8 cellular contexts compared by ENCODE assay signal in genomic region chr15:98799461-98799971, GRCh38.
DNase-seq lines count a peak whose midpoint lies in the region; ATAC-seq, FAIRE-seq and TF ChIP-seq lines count a peak whose summit lies in the region.

No MANE protein-coding gene starts in this region.

- no peaks in the 10 kb centered on the region for H3K27me3 ChIP-seq in HepG2 (ENCODE audit: control insufficient read depth in 1 of 2, insufficient read depth in 2 of 2, low read length in 2 of 2)

- H3K9me3 ChIP-seq in A549 (no peaks in the 10 kb centered on the region), HepG2 (ENCODE audit: low read length) (no peaks in the 10 kb centered on the region)

- H3K79me2 ChIP-seq in HepG2 (ENCODE audit: insufficient read depth, low read length): peaks cover 77% of the 10 kb centered on the region

- H4K20me1 ChIP-seq in HepG2 (ENCODE audit: insufficient read depth, low read length): peaks cover 76% of the 10 kb centered on the region

- 3% methylated on average over 9 of the region's 9 CpGs for WGBS in A549 (ENCODE audit: missing lambda C conversion rate)
- 9% methylated on average over 9 of the region's 9 CpGs for WGBS in HepG2 (ENCODE audit: low lambda C conversion rate)

- intact Hi-C loops in HepG2 (cut with micrococcal nuclease; ENCODE audit: unreplicated experiment): loop anchor here (2.0 kb wide), 1 partner anchor 15 kb away; no protein-coding TSS in a partner anchor

- POLR2A ChIA-PET in A549 (lab: Yijun Ruan, JAX): interaction anchor here (0.5 to 1.6 kb wide), 3 partner anchors 9 to 215 kb away, joined by 3 to 4 read pairs (median 3); no protein-coding TSS in a partner anchor
- POLR2A ChIA-PET in HepG2 (lab: Yijun Ruan, JAX): interaction anchor here (0.9 to 1.3 kb wide), 2 partner anchors 10 to 51 kb away, joined by 3 read pairs; no protein-coding TSS in a partner anchor

- H3K4me2 ChIP-seq in A549 (peak overlapping the region; percentile 89), HepG2 (ENCODE audit: low read depth, low read length) (peak overlapping the region; percentile 72)

- in situ Hi-C loops in astrocyte of the spinal cord (cut with HindIII; ENCODE audit: low sequenced_read_pairs) (no loop called here), HepG2 (cut with HindIII; ENCODE audit: extremely low pct_ligation_motif_present, low pct_unique_long_range_greater_than_20kb) (no loop called here)

- H3K9ac ChIP-seq in HepG2 (ENCODE audit: insufficient read depth, low read depth, low read length): no peak overlapping the region

- ATAC-seq in A549 (peak; percentile 37 to 59; a peak in 5 of 6 replicates), HepG2 (peak; percentile 79), GM21529 (IDR thresholded peaks at IDR 0.05; ENCODE audit: unreplicated experiment) (no peak), HG03439 (IDR thresholded peaks at IDR 0.05; ENCODE audit: unreplicated experiment) (no peak)

- DNase-seq in A549 (ENCODE audit: low read depth in 1 of 2, low spot score in 1 of 2): peak; percentile 57 to 61
- DNase-seq in MV-4-11 (lab: John Stamatoyannopoulos, UW): peak; percentile 72
- DNase-seq in astrocyte of the spinal cord (ENCODE audit: low read depth, low spot score): peak; percentile 32
- peak; percentile 52 for DNase-seq in HepG2 (ENCODE audit: low spot score)
- DNase-seq in hepatic stellate cell (ENCODE audit: low spot score): no peak
- no peak for DNase-seq in GM12891 (ENCODE audit: insufficient read length, low spot score)

- H3K4me3 ChIP-seq in A549 (peak overlapping the region; percentile 17), astrocyte of the spinal cord (ENCODE audit: low read depth, low read length) (no peak overlapping the region), HepG2 (replicated peaks in 1 of 3; ENCODE audit: insufficient read depth in 1 of 3, low read depth in 2 of 3, low read length in 3 of 3) (peak overlapping the region in 2 of 3 experiments; percentile 16 to 52; a peak in 3 of 6 replicates)

- H3K4me1 ChIP-seq in A549: peaks cover 98% of the 10 kb centered on the region
- H3K4me1 ChIP-seq in HepG2 (ENCODE audit: insufficient read depth, low read length): peaks cover 54% of the 10 kb centered on the region

- TF ChIP-seq EP300 in A549 (IDR thresholded peaks at IDR 0.05) (0 out of 5 replicates have a peak, but pooled peaks of 1 of the 2 experiments have one; percentile 34), HepG2 (IDR thresholded peaks at IDR 0.05; ENCODE audit: low read depth in 2 of 2, low read length in 2 of 2) (0 out of 4 replicates have a peak, but pooled peaks of 1 of the 2 experiments have one; percentile 34), HepG2 (CRISPR knock-in tag; IDR thresholded peaks at IDR 0.05; ENCODE audit: borderline replicate concordance) (no peak)

- FAIRE-seq in A549 (lab: Jason Lieb, UNC) (no peak), HepG2 (lab: Jason Lieb, UNC) (peak; percentile 51), GM12891 (lab: Jason Lieb, UNC) (no peak)

- no TSS peak for BruUV-seq in HepG2 (replicated peaks; lab: Mats Ljungman, UMichigan)

- peak overlapping the region; percentile 87 to 89 for H3K27ac ChIP-seq in A549
- H3K27ac ChIP-seq in HepG2 (ENCODE audit: extremely low read length, insufficient read depth, low read length): peak overlapping the region; percentile 43

- TF ChIP-seq RAD21 in A549 (conservative IDR thresholded peaks at IDR 0.05 in 1 of 2, IDR thresholded peaks at IDR 0.05 in 1 of 2) (no peak), HepG2 (CRISPR knock-in tag; IDR thresholded peaks at IDR 0.05) (no peak)

- TF ChIP-seq POLR2A in A549 (IDR thresholded peaks at IDR 0.05; ENCODE audit: low read length) (no peak), HepG2 (IDR thresholded peaks at IDR 0.05; ENCODE audit: insufficient read depth in 1 of 2, low read depth in 2 of 2, low read length in 2 of 2) (no peak), GM12891 (IDR thresholded peaks at IDR 0.05; ENCODE audit: low read depth, low read length) (no peak)

- TF ChIP-seq CTCF in A549 (IDR thresholded peaks at IDR 0.05) (no peak), astrocyte of the spinal cord (IDR thresholded peaks at IDR 0.05; ENCODE audit: low read depth, low read length) (no peak), HepG2 (CRISPR knock-in tag; IDR thresholded peaks at IDR 0.05) (no peak)

- no peak overlapping the region for H2AFZ ChIP-seq in HepG2 (ENCODE audit: low read length)

- H3K36me3 ChIP-seq in HepG2 (replicated peaks in 1 of 2; ENCODE audit: control insufficient read depth in 1 of 2, insufficient read depth in 2 of 2, low read length in 2 of 2): peaks cover 0 to 3% of the 10 kb centered on the region in 2 experiments; a peak in 1 of 5 replicates

- CTCF ChIA-PET in A549 (lab: Yijun Ruan, JAX): interaction anchor here (0.8 to 14.2 kb wide), 14 partner anchors 8 to 301 kb away, joined by 3 to 172 read pairs (median 4); partner anchors contain the start of gene IGF1R
- CTCF ChIA-PET in HepG2 (lab: Yijun Ruan, JAX; ENCODE audit: low intra/inter-chr PET ratio, low total read pairs): no interaction called here

TF ChIP-seq in A549, 52 proteins besides CTCF, POLR2A, EP300 and RAD21 (continues in another document):
- TF ChIP-seq CHD2 (IDR thresholded peaks at IDR 0.05; ENCODE audit: low read length, partially characterized antibody): no peak
- no peak for TF ChIP-seq RNF2 (IDR thresholded peaks at IDR 0.05; ENCODE audit: borderline replicate concordance, low read depth)
- TF ChIP-seq GATA3 (IDR thresholded peaks at IDR 0.05; ENCODE audit: borderline replicate concordance): peak; percentile 63; the same call in 1 of the 2 replicates
- TF ChIP-seq CBX8 (IDR thresholded peaks at IDR 0.05): no peak
- no peak for TF ChIP-seq MAFK (IDR thresholded peaks at IDR 0.05; ENCODE audit: partially characterized antibody)
- TF ChIP-seq CBX2 (IDR thresholded peaks at IDR 0.05; ENCODE audit: borderline replicate concordance, low read depth): no peak
- no peak for TF ChIP-seq ELK1 (IDR thresholded peaks at IDR 0.05; ENCODE audit: low read depth, low read length)
- TF ChIP-seq MYC (IDR thresholded peaks at IDR 0.05; ENCODE audit: borderline replicate concordance, low read length): 0 out of 2 replicates have a peak, but pooled peaks have one; percentile 33
- no peak for TF ChIP-seq ESRRA (IDR thresholded peaks at IDR 0.05; ENCODE audit: borderline replicate concordance, low read length)

TF ChIP-seq in HepG2, 621 proteins besides CTCF, POLR2A, EP300 and RAD21 (continues in another document):
- no peak for TF ChIP-seq CENPT (CRISPR knock-in tag; IDR thresholded peaks at IDR 0.05; ENCODE audit: low read depth)
- TF ChIP-seq ZNF124 (CRISPR knock-in tag; IDR thresholded peaks at IDR 0.05): no peak
- 0 out of 2 replicates have a peak, but pooled peaks have one; percentile 28 for TF ChIP-seq ISL2 (CRISPR knock-in tag; IDR thresholded peaks at IDR 0.05)
- no peak for TF ChIP-seq GRHL1 (CRISPR knock-in tag; conservative IDR thresholded peaks at IDR 0.05)
- TF ChIP-seq GABPB1 (CRISPR knock-in tag; IDR thresholded peaks at IDR 0.05): no peak
- TF ChIP-seq ZNF101 (CRISPR knock-in tag; IDR thresholded peaks at IDR 0.05; ENCODE audit: borderline replicate concordance, low read depth): no peak
- TF ChIP-seq RBAK (CRISPR knock-in tag; IDR thresholded peaks at IDR 0.05): no peak
- TF ChIP-seq ZFP36 (IDR thresholded peaks at IDR 0.05; ENCODE audit: borderline replicate concordance, low read depth, low read length, partially characterized antibody): no peak

TF ChIP-seq in GM12891, 5 proteins besides CTCF, POLR2A, EP300 and RAD21:
- no peak for TF ChIP-seq POLR2AphosphoS5 (IDR thresholded peaks at IDR 0.05; ENCODE audit: low read depth, low read length)
- TF ChIP-seq SPI1 (IDR thresholded peaks at IDR 0.05; ENCODE audit: low read depth, low read length): no peak
- TF ChIP-seq TAF1 (IDR thresholded peaks at IDR 0.05; ENCODE audit: low read depth, low read length): no peak
- TF ChIP-seq POU2F2 (IDR thresholded peaks at IDR 0.05; ENCODE audit: low read depth, low read length): no peak
- no peak for TF ChIP-seq PAX5 (IDR thresholded peaks at IDR 0.05; ENCODE audit: insufficient read depth, low read length, severe bottlenecking)

Comparison
In these comparisons a context has a peak if more than half of its experiments do, and no peak if none do; other contexts are left out.
1. ATAC-seq: peak in A549 (2 of 2) and HepG2 (single experiment); none in GM21529 (single experiment) and HG03439 (single experiment).
2. DNase-seq: peak in A549 (2 of 2), MV-4-11 (single experiment), astrocyte of the spinal cord (single experiment) and HepG2 (single experiment); none in hepatic stellate cell (single experiment) and GM12891 (single experiment).
3. Of the 38 proteins assayed by ChIP-seq in both HepG2 and A549: peak only in HepG2: FOSL2; only in A549: MAX and MYC; in both: CEBPB; in neither: 32; mixed calls (peak in some experiments, not most) for 2.